ENCODE assay signal across 1 cellular context in the genomic region with DNA sequence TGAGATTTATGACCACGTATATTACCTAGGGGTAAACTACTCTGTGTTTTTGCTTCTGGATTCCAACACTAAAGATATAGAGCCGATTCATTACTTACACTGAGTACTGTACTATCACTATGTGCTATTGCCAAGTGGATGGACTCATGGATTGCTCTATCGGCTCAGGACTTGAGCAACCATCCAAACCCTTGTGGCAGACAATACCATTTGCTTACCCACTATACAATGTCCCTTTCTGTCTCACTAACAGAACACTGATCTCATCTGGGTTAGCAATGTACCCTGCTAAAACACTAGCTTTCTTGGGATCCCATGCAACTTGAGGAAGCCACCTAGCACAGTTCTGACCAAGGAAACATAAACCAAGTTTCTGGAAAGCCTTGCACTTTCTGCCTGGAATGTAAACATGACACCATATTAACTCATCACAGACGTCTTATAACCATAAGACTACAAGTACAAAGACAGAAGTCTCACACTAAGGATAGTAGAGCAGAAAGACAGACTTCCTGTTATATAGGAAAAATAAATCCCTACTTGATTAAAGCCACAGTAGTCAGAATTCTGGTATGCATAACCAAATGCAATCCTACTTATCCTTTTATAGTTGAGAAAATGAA.
TF ChIP-seq lines count a peak whose summit lies in the region.

No MANE protein-coding gene starts in this region.

TF ChIP-seq in SK-N-SH, 30 proteins besides CTCF, POLR2A, EP300 and RAD21:
- TF ChIP-seq GABPA (IDR thresholded peaks at IDR 0.05; ENCODE audit: low read depth): no peak
- no peak for TF ChIP-seq TEAD4 (IDR thresholded peaks at IDR 0.05; ENCODE audit: borderline replicate concordance, insufficient read depth)
- no peak for TF ChIP-seq TCF12 (IDR thresholded peaks at IDR 0.05)
- TF ChIP-seq RXRA (IDR thresholded peaks at IDR 0.05; ENCODE audit: borderline replicate concordance, low read depth): no peak
- no peak for TF ChIP-seq YY1 (IDR thresholded peaks at IDR 0.05; ENCODE audit: low read depth)
- TF ChIP-seq MXI1 (IDR thresholded peaks at IDR 0.05; ENCODE audit: low read depth, low read length): no peak
- TF ChIP-seq NRF1 (IDR thresholded peaks at IDR 0.05; ENCODE audit: low read depth, low read length): no peak
- TF ChIP-seq, protein P1, sequence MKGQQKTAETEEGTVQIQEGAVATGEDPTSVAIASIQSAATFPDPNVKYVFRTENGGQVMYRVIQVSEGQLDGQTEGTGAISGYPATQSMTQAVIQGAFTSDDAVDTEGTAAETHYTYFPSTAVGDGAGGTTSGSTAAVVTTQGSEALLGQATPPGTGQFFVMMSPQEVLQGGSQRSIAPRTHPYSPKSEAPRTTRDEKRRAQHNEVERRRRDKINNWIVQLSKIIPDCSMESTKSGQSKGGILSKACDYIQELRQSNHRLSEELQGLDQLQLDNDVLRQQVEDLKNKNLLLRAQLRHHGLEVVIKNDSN (IDR thresholded peaks at IDR 0.05; ENCODE audit: borderline replicate concordance, low read depth): no peak
- no peak for TF ChIP-seq FOXJ3 (CRISPR knock-in tag; IDR thresholded peaks at IDR 0.05)
- no peak for TF ChIP-seq TAF1 (IDR thresholded peaks at IDR 0.05; ENCODE audit: borderline replicate concordance, low read depth, low read length)
- TF ChIP-seq, protein P2, sequence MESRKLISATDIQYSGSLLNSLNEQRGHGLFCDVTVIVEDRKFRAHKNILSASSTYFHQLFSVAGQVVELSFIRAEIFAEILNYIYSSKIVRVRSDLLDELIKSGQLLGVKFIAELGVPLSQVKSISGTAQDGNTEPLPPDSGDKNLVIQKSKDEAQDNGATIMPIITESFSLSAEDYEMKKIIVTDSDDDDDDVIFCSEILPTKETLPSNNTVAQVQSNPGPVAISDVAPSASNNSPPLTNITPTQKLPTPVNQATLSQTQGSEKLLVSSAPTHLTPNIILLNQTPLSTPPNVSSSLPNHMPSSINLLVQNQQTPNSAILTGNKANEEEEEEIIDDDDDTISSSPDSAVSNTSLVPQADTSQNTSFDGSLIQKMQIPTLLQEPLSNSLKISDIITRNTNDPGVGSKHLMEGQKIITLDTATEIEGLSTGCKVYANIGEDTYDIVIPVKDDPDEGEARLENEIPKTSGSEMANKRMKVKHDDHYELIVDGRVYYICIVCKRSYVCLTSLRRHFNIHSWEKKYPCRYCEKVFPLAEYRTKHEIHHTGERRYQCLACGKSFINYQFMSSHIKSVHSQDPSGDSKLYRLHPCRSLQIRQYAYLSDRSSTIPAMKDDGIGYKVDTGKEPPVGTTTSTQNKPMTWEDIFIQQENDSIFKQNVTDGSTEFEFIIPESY (IDR thresholded peaks at IDR 0.05; ENCODE audit: borderline replicate concordance, low read depth): no peak
- no peak for TF ChIP-seq EZH2phosphoT487 (IDR thresholded peaks at IDR 0.05; ENCODE audit: borderline replicate concordance, low read depth)
- TF ChIP-seq MEF2A (IDR thresholded peaks at IDR 0.05; ENCODE audit: borderline replicate concordance, low read depth): no peak
- no peak for TF ChIP-seq FOXM1 (IDR thresholded peaks at IDR 0.05; ENCODE audit: low read depth)
- TF ChIP-seq, protein P3, sequence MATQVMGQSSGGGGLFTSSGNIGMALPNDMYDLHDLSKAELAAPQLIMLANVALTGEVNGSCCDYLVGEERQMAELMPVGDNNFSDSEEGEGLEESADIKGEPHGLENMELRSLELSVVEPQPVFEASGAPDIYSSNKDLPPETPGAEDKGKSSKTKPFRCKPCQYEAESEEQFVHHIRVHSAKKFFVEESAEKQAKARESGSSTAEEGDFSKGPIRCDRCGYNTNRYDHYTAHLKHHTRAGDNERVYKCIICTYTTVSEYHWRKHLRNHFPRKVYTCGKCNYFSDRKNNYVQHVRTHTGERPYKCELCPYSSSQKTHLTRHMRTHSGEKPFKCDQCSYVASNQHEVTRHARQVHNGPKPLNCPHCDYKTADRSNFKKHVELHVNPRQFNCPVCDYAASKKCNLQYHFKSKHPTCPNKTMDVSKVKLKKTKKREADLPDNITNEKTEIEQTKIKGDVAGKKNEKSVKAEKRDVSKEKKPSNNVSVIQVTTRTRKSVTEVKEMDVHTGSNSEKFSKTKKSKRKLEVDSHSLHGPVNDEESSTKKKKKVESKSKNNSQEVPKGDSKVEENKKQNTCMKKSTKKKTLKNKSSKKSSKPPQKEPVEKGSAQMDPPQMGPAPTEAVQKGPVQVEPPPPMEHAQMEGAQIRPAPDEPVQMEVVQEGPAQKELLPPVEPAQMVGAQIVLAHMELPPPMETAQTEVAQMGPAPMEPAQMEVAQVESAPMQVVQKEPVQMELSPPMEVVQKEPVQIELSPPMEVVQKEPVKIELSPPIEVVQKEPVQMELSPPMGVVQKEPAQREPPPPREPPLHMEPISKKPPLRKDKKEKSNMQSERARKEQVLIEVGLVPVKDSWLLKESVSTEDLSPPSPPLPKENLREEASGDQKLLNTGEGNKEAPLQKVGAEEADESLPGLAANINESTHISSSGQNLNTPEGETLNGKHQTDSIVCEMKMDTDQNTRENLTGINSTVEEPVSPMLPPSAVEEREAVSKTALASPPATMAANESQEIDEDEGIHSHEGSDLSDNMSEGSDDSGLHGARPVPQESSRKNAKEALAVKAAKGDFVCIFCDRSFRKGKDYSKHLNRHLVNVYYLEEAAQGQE (IDR thresholded peaks at IDR 0.05; ENCODE audit: low read depth, low read length): no peak
- TF ChIP-seq RCOR1 (IDR thresholded peaks at IDR 0.05; ENCODE audit: low read length): no peak
- TF ChIP-seq CHD2 (IDR thresholded peaks at IDR 0.05; ENCODE audit: low read length, partially characterized antibody): no peak
- TF ChIP-seq FOSL2 (IDR thresholded peaks at IDR 0.05; ENCODE audit: borderline replicate concordance, low read depth): no peak
- TF ChIP-seq, protein P4, sequence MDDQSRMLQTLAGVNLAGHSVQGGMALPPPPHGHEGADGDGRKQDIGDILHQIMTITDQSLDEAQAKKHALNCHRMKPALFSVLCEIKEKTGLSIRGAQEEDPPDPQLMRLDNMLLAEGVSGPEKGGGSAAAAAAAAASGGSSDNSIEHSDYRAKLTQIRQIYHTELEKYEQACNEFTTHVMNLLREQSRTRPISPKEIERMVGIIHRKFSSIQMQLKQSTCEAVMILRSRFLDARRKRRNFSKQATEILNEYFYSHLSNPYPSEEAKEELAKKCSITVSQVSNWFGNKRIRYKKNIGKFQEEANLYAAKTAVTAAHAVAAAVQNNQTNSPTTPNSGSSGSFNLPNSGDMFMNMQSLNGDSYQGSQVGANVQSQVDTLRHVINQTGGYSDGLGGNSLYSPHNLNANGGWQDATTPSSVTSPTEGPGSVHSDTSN (IDR thresholded peaks at IDR 0.05): no peak
- TF ChIP-seq, protein P5, sequence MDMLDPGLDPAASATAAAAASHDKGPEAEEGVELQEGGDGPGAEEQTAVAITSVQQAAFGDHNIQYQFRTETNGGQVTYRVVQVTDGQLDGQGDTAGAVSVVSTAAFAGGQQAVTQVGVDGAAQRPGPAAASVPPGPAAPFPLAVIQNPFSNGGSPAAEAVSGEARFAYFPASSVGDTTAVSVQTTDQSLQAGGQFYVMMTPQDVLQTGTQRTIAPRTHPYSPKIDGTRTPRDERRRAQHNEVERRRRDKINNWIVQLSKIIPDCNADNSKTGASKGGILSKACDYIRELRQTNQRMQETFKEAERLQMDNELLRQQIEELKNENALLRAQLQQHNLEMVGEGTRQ (IDR thresholded peaks at IDR 0.05; ENCODE audit: borderline replicate concordance, low read depth, low read length): no peak
